In genomic region chr13:48302920-48303330, GRCh38 we compare ENCODE assay signal across 8 cellular contexts. TPM values are rescaled to one million over a fixed set of nuclear protein-coding genes. Genes with fewer than 3 reads are reported as not detected.
DNase-seq lines count a peak whose midpoint lies in the region; ATAC-seq lines count a peak whose summit lies in the region.

No MANE protein-coding gene starts in this region.

- peak overlapping the region; percentile 93 for H3K27ac ChIP-seq in SJCRH30

- H3K4me1 ChIP-seq in SJCRH30: no peaks in the 10 kb centered on the region

- no peaks in the 10 kb centered on the region for H3K9me3 ChIP-seq in SJCRH30 (replicated peaks)

- peaks cover 7% of the 10 kb centered on the region for H3K36me3 ChIP-seq in SJCRH30

- peak overlapping the region; percentile 95 for H3K27ac Mint-ChIP-seq in T-helper 2 cell treated with Interferon-gamma antibody and Interleukin-4, amounts not matched to agents 5 μg/mL and 100 μg/mL, for 36 hours

- H3K36me3 Mint-ChIP-seq in T-helper 2 cell treated with Interferon-gamma antibody and Interleukin-4, amounts not matched to agents 5 μg/mL and 100 μg/mL, for 36 hours (ENCODE audit: low read depth): peaks cover 15% of the 10 kb centered on the region

- H3K4me3 Mint-ChIP-seq in T-helper 2 cell treated with Interferon-gamma antibody and Interleukin-4, amounts not matched to agents 5 μg/mL and 100 μg/mL, for 36 hours: peak overlapping the region; percentile 91

- peaks cover 26% of the 10 kb centered on the region for H3K4me1 Mint-ChIP-seq in T-helper 2 cell treated with Interferon-gamma antibody and Interleukin-4, amounts not matched to agents 5 μg/mL and 100 μg/mL, for 36 hours (ENCODE audit: low read depth)

- H3K27me3 ChIP-seq in SJCRH30: no peaks in the 10 kb centered on the region

- peak overlapping the region; percentile 99 for H3K4me3 ChIP-seq in SJCRH30

- H3K9me3 Mint-ChIP-seq in T-helper 2 cell treated with Interferon-gamma antibody and Interleukin-4, amounts not matched to agents 5 μg/mL and 100 μg/mL, for 36 hours: no peaks in the 10 kb centered on the region

- ATAC-seq in HG03196 (IDR thresholded peaks at IDR 0.05; ENCODE audit: unreplicated experiment): no peak

- H3K27me3 Mint-ChIP-seq in T-helper 2 cell treated with Interferon-gamma antibody and Interleukin-4, amounts not matched to agents 5 μg/mL and 100 μg/mL, for 36 hours (ENCODE audit: low read depth): no peaks in the 10 kb centered on the region

- no peak for DNase-seq in T-helper 2 cell treated with Interferon-gamma antibody and Interleukin-4, amounts not matched to agents 5 μg/mL and 100 μg/mL, for 36 hours (ENCODE audit: low spot score)
- DNase-seq in T-helper 2 cell (no peak), SJCRH30 (no peak), fibroblast of gingiva (ENCODE audit: low read depth) (peak; percentile 30), pons (ENCODE audit: low spot score) (peak; percentile 56), NCI-H2081 treated with DMSO at 0.1 percent for 48 hours (lab: John Stamatoyannopoulos, UW) (no peak), NCI-H2029 treated with DMSO at 0.1 percent for 48 hours (lab: John Stamatoyannopoulos, UW) (no peak)

RNA-seq across cellular contexts. Expression of gene RB1, which starts 0.6 kb away (rescaled TPM):
- total RNA-seq in SJCRH30 (2014; rRNA removed; shearing (Covaris generic)): 56.7 and 61.0 TPM in 2 replicates

Comparison
In these comparisons a context has a peak if more than half of its experiments do, and no peak if none do; other contexts are left out.
1. DNase-seq: peak in fibroblast of gingiva (single experiment) and pons (single experiment); none in T-helper 2 cell treated with Interferon-gamma antibody and Interleukin-4, amounts not matched to agents 5 μg/mL and 100 μg/mL, for 36 hours (single experiment), T-helper 2 cell (0 of 5), SJCRH30 (0 of 2), NCI-H2081 treated with DMSO at 0.1 percent for 48 hours (single experiment) and NCI-H2029 treated with DMSO at 0.1 percent for 48 hours (single experiment).